Comparison of ENCODE assay signal across 1 cellular context in the genomic region with DNA sequence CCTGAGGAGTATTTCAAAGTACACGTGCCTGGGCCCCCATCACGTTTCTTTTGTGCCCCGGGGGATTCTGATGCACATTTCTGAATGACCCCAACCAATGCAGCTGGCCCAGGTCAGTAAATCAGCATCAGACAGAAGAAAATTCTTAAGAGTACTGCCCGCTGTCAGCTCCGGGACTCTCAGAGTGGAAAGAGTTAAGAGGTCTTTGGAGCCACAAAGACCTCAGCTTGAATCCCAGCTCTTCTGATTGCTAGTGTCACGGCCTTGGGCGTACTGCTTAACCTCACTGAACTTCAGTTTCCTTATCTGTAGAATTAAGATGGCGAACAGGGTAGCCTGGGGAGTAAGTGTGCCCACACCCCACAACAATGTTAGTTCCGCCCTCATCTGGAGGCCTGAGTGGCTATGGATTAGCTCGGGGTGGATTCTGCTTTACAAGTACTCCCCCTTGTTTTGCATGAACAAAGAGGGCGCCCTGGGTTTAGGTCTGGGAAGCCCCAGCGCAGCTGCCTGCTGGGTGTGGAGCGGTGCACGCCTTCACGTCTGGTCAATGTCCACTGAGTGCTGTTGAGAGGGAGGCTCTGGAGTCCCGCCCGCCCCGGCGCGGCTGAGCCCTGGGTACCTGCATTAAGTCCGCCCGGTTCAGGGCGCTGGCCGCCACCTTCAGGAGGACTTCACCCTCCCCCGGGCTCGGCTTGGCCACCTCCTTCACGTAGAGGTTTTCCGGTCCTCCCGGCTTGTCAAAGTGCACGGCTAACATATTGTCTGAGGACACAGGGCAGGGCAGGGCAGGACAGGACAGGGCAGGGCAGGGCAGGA.
TF ChIP-seq lines count a peak whose summit lies in the region.

No MANE protein-coding gene starts in this region.

TF ChIP-seq in HepG2, 621 proteins besides CTCF, POLR2A, EP300 and RAD21 (continued from another document and continues in another):
- 0 out of 2 replicates have a peak, but pooled peaks have one; percentile 36 for TF ChIP-seq GMEB2 (CRISPR knock-in tag; IDR thresholded peaks at IDR 0.05; ENCODE audit: low read depth)
- TF ChIP-seq ZBTB21 (CRISPR knock-in tag; IDR thresholded peaks at IDR 0.05), result peak; percentile 56; the same call in 1 of the 2 replicates
- 0 out of 2 replicates have a peak, but pooled peaks have one; percentile 54 for TF ChIP-seq ZHX1 (CRISPR knock-in tag; IDR thresholded peaks at IDR 0.05; ENCODE audit: low read depth)
- TF ChIP-seq ATM (IDR thresholded peaks at IDR 0.05; ENCODE audit: borderline replicate concordance), result no peak
- peak; percentile 81 for TF ChIP-seq SAP130 (CRISPR knock-in tag; IDR thresholded peaks at IDR 0.05; ENCODE audit: low read depth)
- TF ChIP-seq ZNF607 (CRISPR knock-in tag; IDR thresholded peaks at IDR 0.05; ENCODE audit: borderline replicate concordance), result 0 out of 2 replicates have a peak, but pooled peaks have one; percentile 30
- TF ChIP-seq CBX2 (IDR thresholded peaks at IDR 0.05; ENCODE audit: low read depth, low read length), result no peak
- TF ChIP-seq CBX2 (CRISPR knock-in tag; IDR thresholded peaks at IDR 0.05; ENCODE audit: low read depth), result peak; percentile 82; the same call in 1 of the 2 replicates
- TF ChIP-seq MED8 (CRISPR knock-in tag; IDR thresholded peaks at IDR 0.05; ENCODE audit: insufficient replicate concordance), result no peak
- TF ChIP-seq ZNF326 (CRISPR knock-in tag; IDR thresholded peaks at IDR 0.05; ENCODE audit: borderline replicate concordance), result no peak
- TF ChIP-seq, protein P1, sequence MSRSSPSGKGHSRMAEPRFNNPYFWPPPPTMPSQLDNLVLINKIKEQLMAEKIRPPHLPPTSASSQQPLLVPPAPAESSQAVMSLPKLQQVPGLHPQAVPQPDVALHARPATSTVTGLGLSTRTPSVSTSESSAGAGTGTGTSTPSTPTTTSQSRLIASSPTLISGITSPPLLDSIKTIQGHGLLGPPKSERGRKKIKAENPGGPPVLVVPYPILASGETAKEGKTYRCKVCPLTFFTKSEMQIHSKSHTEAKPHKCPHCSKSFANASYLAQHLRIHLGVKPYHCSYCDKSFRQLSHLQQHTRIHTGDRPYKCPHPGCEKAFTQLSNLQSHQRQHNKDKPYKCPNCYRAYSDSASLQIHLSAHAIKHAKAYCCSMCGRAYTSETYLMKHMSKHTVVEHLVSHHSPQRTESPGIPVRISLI (CRISPR knock-in tag; IDR thresholded peaks at IDR 0.05; ENCODE audit: borderline replicate concordance), result peak; percentile 67
- TF ChIP-seq MIER2 (CRISPR knock-in tag; IDR thresholded peaks at IDR 0.05), result no peak
- TF ChIP-seq NCOA5 (CRISPR knock-in tag; IDR thresholded peaks at IDR 0.05), result no peak
- TF ChIP-seq, protein P2, sequence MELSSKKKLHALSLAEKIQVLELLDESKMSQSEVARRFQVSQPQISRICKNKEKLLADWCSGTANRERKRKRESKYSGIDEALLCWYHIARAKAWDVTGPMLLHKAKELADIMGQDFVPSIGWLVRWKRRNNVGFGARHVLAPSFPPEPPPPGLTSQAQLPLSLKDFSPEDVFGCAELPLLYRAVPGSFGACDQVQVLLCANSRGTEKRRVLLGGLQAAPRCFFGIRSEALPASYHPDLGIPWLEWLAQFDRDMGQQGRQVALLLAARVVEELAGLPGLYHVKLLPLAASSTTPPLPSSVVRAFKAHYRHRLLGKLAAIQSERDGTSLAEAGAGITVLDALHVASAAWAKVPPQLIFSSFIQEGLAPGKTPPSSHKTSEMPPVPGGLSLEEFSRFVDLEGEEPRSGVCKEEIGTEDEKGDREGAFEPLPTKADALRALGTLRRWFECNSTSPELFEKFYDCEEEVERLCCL (CRISPR knock-in tag; IDR thresholded peaks at IDR 0.05; ENCODE audit: borderline replicate concordance), result peak; percentile 94; the same call in 1 of the 2 replicates
- TF ChIP-seq PHF21A (CRISPR knock-in tag; IDR thresholded peaks at IDR 0.05), result peak; percentile 100
- no peak for TF ChIP-seq CHD2 (IDR thresholded peaks at IDR 0.05; ENCODE audit: low read depth, low read length)
- peak; percentile 27 for TF ChIP-seq ZNF557 (CRISPR knock-in tag; IDR thresholded peaks at IDR 0.05)
- no peak; the same call in none of the 2 replicates for TF ChIP-seq ZNF414 (CRISPR knock-in tag; IDR thresholded peaks at IDR 0.05)
- TF ChIP-seq KMT2A (CRISPR knock-in tag; IDR thresholded peaks at IDR 0.05), result peak; percentile 83
- no peak for TF ChIP-seq MYNN (CRISPR knock-in tag; IDR thresholded peaks at IDR 0.05; ENCODE audit: low read depth)
- TF ChIP-seq ZFP82 (CRISPR knock-in tag; IDR thresholded peaks at IDR 0.05; ENCODE audit: borderline replicate concordance), result peak; percentile 96; the same call in 1 of the 2 replicates
- TF ChIP-seq ETV5 (CRISPR knock-in tag; IDR thresholded peaks at IDR 0.05; ENCODE audit: borderline replicate concordance), result peak; percentile 72
- peak; percentile 97 for TF ChIP-seq ARNT2 (CRISPR knock-in tag; IDR thresholded peaks at IDR 0.05; ENCODE audit: low read depth)
- no peak for TF ChIP-seq SMYD3 (CRISPR knock-in tag; IDR thresholded peaks at IDR 0.05)
- TF ChIP-seq, protein P3, sequence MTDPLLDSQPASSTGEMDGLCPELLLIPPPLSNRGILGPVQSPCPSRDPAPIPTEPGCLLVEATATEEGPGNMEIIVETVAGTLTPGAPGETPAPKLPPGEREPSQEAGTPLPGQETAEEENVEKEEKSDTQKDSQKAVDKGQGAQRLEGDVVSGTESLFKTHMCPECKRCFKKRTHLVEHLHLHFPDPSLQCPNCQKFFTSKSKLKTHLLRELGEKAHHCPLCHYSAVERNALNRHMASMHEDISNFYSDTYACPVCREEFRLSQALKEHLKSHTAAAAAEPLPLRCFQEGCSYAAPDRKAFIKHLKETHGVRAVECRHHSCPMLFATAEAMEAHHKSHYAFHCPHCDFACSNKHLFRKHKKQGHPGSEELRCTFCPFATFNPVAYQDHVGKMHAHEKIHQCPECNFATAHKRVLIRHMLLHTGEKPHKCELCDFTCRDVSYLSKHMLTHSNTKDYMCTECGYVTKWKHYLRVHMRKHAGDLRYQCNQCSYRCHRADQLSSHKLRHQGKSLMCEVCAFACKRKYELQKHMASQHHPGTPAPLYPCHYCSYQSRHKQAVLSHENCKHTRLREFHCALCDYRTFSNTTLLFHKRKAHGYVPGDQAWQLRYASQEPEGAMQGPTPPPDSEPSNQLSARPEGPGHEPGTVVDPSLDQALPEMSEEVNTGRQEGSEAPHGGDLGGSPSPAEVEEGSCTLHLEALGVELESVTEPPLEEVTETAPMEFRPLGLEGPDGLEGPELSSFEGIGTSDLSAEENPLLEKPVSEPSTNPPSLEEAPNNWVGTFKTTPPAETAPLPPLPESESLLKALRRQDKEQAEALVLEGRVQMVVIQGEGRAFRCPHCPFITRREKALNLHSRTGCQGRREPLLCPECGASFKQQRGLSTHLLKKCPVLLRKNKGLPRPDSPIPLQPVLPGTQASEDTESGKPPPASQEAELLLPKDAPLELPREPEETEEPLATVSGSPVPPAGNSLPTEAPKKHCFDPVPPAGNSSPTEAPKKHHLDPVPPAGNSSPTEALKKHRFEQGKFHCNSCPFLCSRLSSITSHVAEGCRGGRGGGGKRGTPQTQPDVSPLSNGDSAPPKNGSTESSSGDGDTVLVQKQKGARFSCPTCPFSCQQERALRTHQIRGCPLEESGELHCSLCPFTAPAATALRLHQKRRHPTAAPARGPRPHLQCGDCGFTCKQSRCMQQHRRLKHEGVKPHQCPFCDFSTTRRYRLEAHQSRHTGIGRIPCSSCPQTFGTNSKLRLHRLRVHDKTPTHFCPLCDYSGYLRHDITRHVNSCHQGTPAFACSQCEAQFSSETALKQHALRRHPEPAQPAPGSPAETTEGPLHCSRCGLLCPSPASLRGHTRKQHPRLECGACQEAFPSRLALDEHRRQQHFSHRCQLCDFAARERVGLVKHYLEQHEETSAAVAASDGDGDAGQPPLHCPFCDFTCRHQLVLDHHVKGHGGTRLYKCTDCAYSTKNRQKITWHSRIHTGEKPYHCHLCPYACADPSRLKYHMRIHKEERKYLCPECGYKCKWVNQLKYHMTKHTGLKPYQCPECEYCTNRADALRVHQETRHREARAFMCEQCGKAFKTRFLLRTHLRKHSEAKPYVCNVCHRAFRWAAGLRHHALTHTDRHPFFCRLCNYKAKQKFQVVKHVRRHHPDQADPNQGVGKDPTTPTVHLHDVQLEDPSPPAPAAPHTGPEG (CRISPR knock-in tag; IDR thresholded peaks at IDR 0.05), result peak; percentile 72; the same call in 1 of the 2 replicates
- peak; percentile 92 for TF ChIP-seq POLR2G (IDR thresholded peaks at IDR 0.05; ENCODE audit: low read depth, low read length)
- TF ChIP-seq ZNF713 (CRISPR knock-in tag; IDR thresholded peaks at IDR 0.05), result peak; percentile 71; the same call in 1 of the 2 replicates
- no peak for TF ChIP-seq ONECUT2 (CRISPR knock-in tag; IDR thresholded peaks at IDR 0.05)
- peak; percentile 97 for TF ChIP-seq ZNF687 (CRISPR knock-in tag; IDR thresholded peaks at IDR 0.05)
- TF ChIP-seq SP140L (CRISPR knock-in tag; IDR thresholded peaks at IDR 0.05; ENCODE audit: borderline replicate concordance), result no peak
- TF ChIP-seq ZNF230 (CRISPR knock-in tag; IDR thresholded peaks at IDR 0.05), result peak; percentile 90; the same call in 1 of the 2 replicates
- TF ChIP-seq MBD4 (IDR thresholded peaks at IDR 0.05; ENCODE audit: borderline replicate concordance, low read length), result no peak
- 0 out of 2 replicates have a peak, but pooled peaks have one; percentile 14 for TF ChIP-seq KLF12 (CRISPR knock-in tag; IDR thresholded peaks at IDR 0.05; ENCODE audit: borderline replicate concordance)
- no peak for TF ChIP-seq SMARCC2 (IDR thresholded peaks at IDR 0.05)
- no peak for TF ChIP-seq ZNF570 (CRISPR knock-in tag; IDR thresholded peaks at IDR 0.05; ENCODE audit: borderline replicate concordance)
- 0 out of 2 replicates have a peak, but pooled peaks have one; percentile 77 for TF ChIP-seq ZNF850 (CRISPR knock-in tag; conservative IDR thresholded peaks at IDR 0.05)
- TF ChIP-seq SRSF1 (optimal IDR thresholded peaks at IDR 0.05; ENCODE audit: low read depth, low read length), result peak; percentile 74
- peak; percentile 87; the same call in 1 of the 2 replicates for TF ChIP-seq ZNF670 (CRISPR knock-in tag; IDR thresholded peaks at IDR 0.05; ENCODE audit: borderline replicate concordance)
- TF ChIP-seq DPF2 (CRISPR knock-in tag; IDR thresholded peaks at IDR 0.05; ENCODE audit: borderline replicate concordance, low read depth), result peak; percentile 18
